17 cellular contexts compared by ENCODE assay signal in the genomic region with DNA sequence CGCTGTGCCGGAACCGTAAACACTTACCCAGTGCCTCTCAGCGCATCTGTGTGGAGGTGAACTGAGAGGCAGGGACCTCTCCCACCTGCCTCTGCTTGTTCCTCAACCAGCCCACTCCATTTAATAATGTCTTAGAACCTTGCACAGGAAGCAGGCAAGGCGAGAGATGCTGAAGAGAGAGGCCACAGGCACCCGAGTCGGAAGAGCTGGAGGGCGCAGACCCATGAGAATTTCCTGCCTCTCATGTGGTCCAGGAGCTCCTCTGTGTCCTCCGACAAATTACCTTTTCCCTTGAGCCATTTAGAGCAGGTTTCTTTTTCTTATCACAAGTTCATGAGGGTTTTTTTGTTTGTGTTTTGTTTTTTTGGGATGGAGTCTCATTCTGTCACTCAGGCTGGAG. TPM values are rescaled to one million over a fixed set of nuclear protein-coding genes. Genes with fewer than 3 reads are reported as not detected.
DNase-seq lines count a peak whose midpoint lies in the region; ATAC-seq, FAIRE-seq and TF ChIP-seq lines count a peak whose summit lies in the region.
"Had no signal": no experiment of that assay in that cellular context is flagged by ENCODE, and none has a peak within 500 bp of the region (broad histone marks: within the 10 kb centered on the region; RNA-seq: fewer than 3 reads in every experiment).

No MANE protein-coding gene starts in this region.

- no peak for TF ChIP-seq EP300 in H1 (IDR thresholded peaks at IDR 0.05; ENCODE audit: borderline replicate concordance in 1 of 2, low read depth in 2 of 2, low read length in 2 of 2)

- no peaks in the 10 kb centered on the region for H3K9me3 Mint-ChIP-seq in naive thymus-derived CD8-positive, alpha-beta T cell

- no peak for ATAC-seq in naive thymus-derived CD8-positive, alpha-beta T cell
- no peak for ATAC-seq in activated CD4-positive, CD25-positive, alpha-beta regulatory T cell treated with anti-CD3 and anti-CD28 coated beads, Interleukin-2, amount 50 U/mL, for 24 hours

- no peak for FAIRE-seq in H1 (lab: Jason Lieb, UNC)
- FAIRE-seq: HepG2 had no signal

- H3K56ac ChIP-seq in H1 (replicated peaks; ENCODE audit: insufficient read length, low read depth, low read length) = no peak overlapping the region

- H3K23ac ChIP-seq in H1 (ENCODE audit: insufficient read length) = no peak overlapping the region

- H3K27me3 ChIP-seq in GM23248 (replicated peaks; ENCODE audit: insufficient read depth) (no peaks in the 10 kb centered on the region), H1 (replicated peaks in 1 of 4; ENCODE audit: control insufficient read depth in 3 of 4, extremely low read depth in 1 of 4, insufficient read depth in 3 of 4, low read length in 3 of 4) (peaks cover 0 to 2% (median 0%) of the 10 kb centered on the region in 4 experiments; a peak in 1 of 7 replicates)

- no peak overlapping the region for H4K8ac ChIP-seq in H1 (ENCODE audit: extremely low read depth, insufficient read depth, low read length)

- peak overlapping the region; percentile 40; the same call in 1 of the 2 replicates for H2BK5ac ChIP-seq in H1 (ENCODE audit: low read depth, low read length)

- no peak for TF ChIP-seq POLR2A in H1 (IDR thresholded peaks at IDR 0.05; ENCODE audit: control extremely low read depth in 1 of 2, low read depth in 2 of 2, low read length in 2 of 2)

- peak overlapping the region; percentile 7 for H4K5ac ChIP-seq in H1 (ENCODE audit: insufficient read length, low read depth, low read length)

- TF ChIP-seq CTCF in H1 (IDR thresholded peaks at IDR 0.05; ENCODE audit: control extremely low read depth in 1 of 3, insufficient read depth in 1 of 3, low read depth in 1 of 3, low read length in 3 of 3) = no peak

- H3K9me2 ChIP-seq in GM23248 (ENCODE audit: insufficient read depth) = no peaks in the 10 kb centered on the region

- peak overlapping the region; percentile 63; the same call in 1 of the 2 replicates for H3K18ac ChIP-seq in H1 (ENCODE audit: extremely low read depth, low read length)

- no peak overlapping the region for H2BK12ac ChIP-seq in H1 (ENCODE audit: low read depth, low read length)

- H2AK5ac ChIP-seq in H1 (ENCODE audit: low read depth, low read length) = no peak overlapping the region

- H3K36me3 Mint-ChIP-seq in naive thymus-derived CD8-positive, alpha-beta T cell = no peaks in the 10 kb centered on the region

- CTCF ChIA-PET in H1 (lab: Charles Lee; ENCODE audit: partially characterized antibody) = interaction anchor here (0.9 to 1.2 kb wide), 2 partner anchors 230 to 240 kb away, joined by 3 read pairs; no protein-coding TSS in a partner anchor

- H3K4me2 ChIP-seq in GM23248 (ENCODE audit: unreplicated experiment) (no peak overlapping the region), H1 (ENCODE audit: insufficient read depth in 1 of 2, low read depth in 2 of 2, low read length in 2 of 2) (peak overlapping the region in 1 of 2 experiments; percentile 40; a peak in 2 of 4 replicates)

- no peaks in the 10 kb centered on the region for H3K79me1 ChIP-seq in H1 (ENCODE audit: low read depth, low read length)

- H3K9me3 ChIP-seq in GM23248 (ENCODE audit: low read depth) = no peaks in the 10 kb centered on the region
- no peaks in the 10 kb centered on the region for H3K9me3 ChIP-seq in H1 (ENCODE audit: insufficient read depth in 2 of 2, low read depth in 1 of 2, low read length in 1 of 2)

- H3K9ac ChIP-seq in GM23248 (no peak overlapping the region), H1 (replicated peaks in 1 of 4; ENCODE audit: extremely low read depth in 1 of 4, low read depth in 3 of 4, low read length in 3 of 4) (no peak overlapping the region)

- POLR2A ChIA-PET in H1 (lab: Charles Lee; ENCODE audit: partially characterized antibody) = interaction anchor here (1.7 kb wide), 1 partner anchor 10 kb away, joined by 5 read pairs; no protein-coding TSS in a partner anchor
- POLR2A ChIA-PET in naive thymus-derived CD8-positive, alpha-beta T cell (lab: Charles Lee) = no interaction called here

- DNase-seq in DMS53 (lab: John Stamatoyannopoulos, UW) (peak; percentile 86), DMS53 treated with DMSO at 0.1 percent for 48 hours (lab: John Stamatoyannopoulos, UW; ENCODE audit: unreplicated experiment) (no peak), GM23248 (no peak), NCI-H748 (lab: John Stamatoyannopoulos, UW; ENCODE audit: unreplicated experiment) (peak; percentile 36), H1 (ENCODE audit: low read depth in 1 of 2, low spot score in 2 of 2) (no peak), amniotic stem cell (lab: John Stamatoyannopoulos, UW) (no peak)
- DNase-seq in naive thymus-derived CD8-positive, alpha-beta T cell = no peak
- DNase-seq: EL, GOT3, Karpas-422, MM.1S, NCI-H1092 treated with DMSO at 0.1 percent for 48 hours, NCI-H446 treated with DMSO at 0.1 percent for 48 hours had no signal

- H3K36me3 ChIP-seq in GM23248 (ENCODE audit: low read depth) (no peaks in the 10 kb centered on the region), H1 (ENCODE audit: control insufficient read depth in 2 of 4, insufficient read depth in 4 of 4, low read length in 3 of 4) (no peaks in the 10 kb centered on the region)

- peaks cover 6 to 18% (median 14%) of the 10 kb centered on the region in 4 donors for H3K4me1 Mint-ChIP-seq in naive thymus-derived CD8-positive, alpha-beta T cell

- peak overlapping the region; percentile 38 for H2BK120ac ChIP-seq in H1 (replicated peaks; ENCODE audit: low read depth, low read length)

- WGBS in GM23248 (ENCODE audit: low coverage in 1 of 2, low lambda C conversion rate in 2 of 2, missing lambda C conversion rate in 2 of 2), 2 experiments = 95% methylated on average over 9 of the region's 9 CpGs
- WGBS in H1 (ENCODE audit: extremely low coverage in 1 of 2, insufficient coverage in 1 of 2, insufficient read length in 1 of 2, insufficient replicate concordance in 2 of 2, low coverage in 1 of 2, low lambda C conversion rate in 2 of 2, missing lambda C conversion rate in 1 of 2), 2 experiments = 82% methylated on average over 9 of the region's 9 CpGs; no CpG with 5 or more reads in 1 of the 2 experiments

- H2BK20ac ChIP-seq in H1 (ENCODE audit: low read length) = no peak overlapping the region

- in situ Hi-C loops in GM23248 (cut with MboI) = no loop called here

- peaks cover 18% of the 10 kb centered on the region for H3F3A ChIP-seq in GM23248 (ENCODE audit: insufficient read depth)

- H3K14ac ChIP-seq in H1 (ENCODE audit: insufficient read length) = no peak overlapping the region

- H3K27me3 Mint-ChIP-seq in naive thymus-derived CD8-positive, alpha-beta T cell = peaks cover 0 to 9% (median 0%) of the 10 kb centered on the region in 5 donors

- H3K4me1 ChIP-seq in GM23248 (ENCODE audit: insufficient read depth) (peaks cover 30% of the 10 kb centered on the region), H1 (replicated peaks in 1 of 4; ENCODE audit: control insufficient read depth in 3 of 4, insufficient read depth in 4 of 4, low read length in 3 of 4) (peaks cover 2 to 12% (median 6%) of the 10 kb centered on the region in 4 experiments)

- H4K20me1 ChIP-seq in GM23248 (ENCODE audit: insufficient read depth) = no peaks in the 10 kb centered on the region
- H4K20me1 ChIP-seq in H1 (replicated peaks in 1 of 2; ENCODE audit: control insufficient read depth in 1 of 2, insufficient read depth in 2 of 2, low read length in 2 of 2) = no peaks in the 10 kb centered on the region

- H3K27ac ChIP-seq in GM23248 (no peak overlapping the region), H1 (ENCODE audit: low read depth, low read length) (peak overlapping the region; percentile 51; the same call in 1 of the 2 replicates)
- H3K27ac ChIP-seq: 22Rv1 had no signal

- no peaks in the 10 kb centered on the region for H3K79me2 ChIP-seq in GM23248 (ENCODE audit: insufficient read depth)
- H3K79me2 ChIP-seq in H1 (ENCODE audit: control insufficient read depth in 1 of 2, insufficient read depth in 2 of 2, low read length in 2 of 2) = no peaks in the 10 kb centered on the region

- 0 out of 2 replicates have a peak overlapping the region, but pooled peaks have one; percentile 66 for H2AFZ ChIP-seq in GM23248
- H2AFZ ChIP-seq in H1 (ENCODE audit: low read length) = peak overlapping the region; percentile 1; the same call in 1 of the 2 replicates

- H3K4me3 Mint-ChIP-seq in naive thymus-derived CD8-positive, alpha-beta T cell = no peak overlapping the region

- H2BK15ac ChIP-seq in H1 (ENCODE audit: low read length) = no peak overlapping the region

- H3K23me2 ChIP-seq in H1 (ENCODE audit: low read depth, low read length) = no peaks in the 10 kb centered on the region

- peak overlapping the region; percentile 72 for H4K91ac ChIP-seq in H1 (replicated peaks; ENCODE audit: insufficient read length, low read length)

- H3K4ac ChIP-seq in H1 (replicated peaks; ENCODE audit: insufficient read length, low read depth, low read length) = no peak overlapping the region

- no peak overlapping the region for H3K4me3 ChIP-seq in GM23248
- H3K4me3 ChIP-seq in H1 (ENCODE audit: extremely low read depth in 1 of 4, insufficient read depth in 2 of 4, low read depth in 3 of 4, low read length in 4 of 4) = no peak overlapping the region

- no peak for TF ChIP-seq RAD21 in H1 (IDR thresholded peaks at IDR 0.05 in 1 of 2, conservative IDR thresholded peaks at IDR 0.05 in 1 of 2; ENCODE audit: low read depth in 2 of 2, low read length in 2 of 2)

- no peak overlapping the region for H3K27ac Mint-ChIP-seq in naive thymus-derived CD8-positive, alpha-beta T cell

TF ChIP-seq in H1, 55 proteins besides CTCF, POLR2A, EP300 and RAD21 (continues in another document):
- no peak for TF ChIP-seq KDM5A (IDR thresholded peaks at IDR 0.05; ENCODE audit: low read length)
- no peak for TF ChIP-seq CTBP2 (IDR thresholded peaks at IDR 0.05; ENCODE audit: borderline replicate concordance, insufficient read depth, insufficient read length, low read length)
- no peak for TF ChIP-seq YY1 (IDR thresholded peaks at IDR 0.05; ENCODE audit: low read depth, low read length)
- TF ChIP-seq FOSL1 (IDR thresholded peaks at IDR 0.05; ENCODE audit: insufficient read depth, low read depth, low read length) = no peak
- TF ChIP-seq EZH2 (IDR thresholded peaks at IDR 0.05; ENCODE audit: low read depth, low read length, severe bottlenecking) = no peak
- no peak for TF ChIP-seq TEAD4 (IDR thresholded peaks at IDR 0.05; ENCODE audit: low read depth, low read length)

RNA-seq across cellular contexts. Expression of gene RFX8, which starts 4.9 kb away (rescaled TPM):
- total RNA-seq in GM23248 (2014; rRNA removed; shearing (Covaris generic)) = 5.1 and 6.4 TPM in 2 replicates
- polyA plus RNA-seq in GM23248 (2016; fragmentation: Nextera tagmentation; extraction: Ambion mirVana) = 4.4 and 5.9 TPM in 2 replicates
- total RNA-seq in H1 (2021; fragmentation: NEBNext Ultra II Directional; extraction: Animal tissue kit (Norgen Biotek cat#: 25700)) = 0.60 and 1.3 TPM in 2 replicates
- polyA plus RNA-seq in H1 (2011; rRNA removed) = 0.57 and 0.97 TPM in 2 replicates
- 1.2 TPM for polyA plus RNA-seq in H1 (2011; cell fraction: cytosol; rRNA removed)
- 1.3 TPM for polyA plus RNA-seq in H1 (2011; cell fraction: nucleus; rRNA removed)
- 0.54 to 1.4 TPM (median 0.94 TPM) in 4 replicates for polyA plus RNA-seq in H1 (2012, experiment 1 of 2)
- polyA plus RNA-seq in H1 (2012, experiment 2 of 2) = not detected
- polyA plus RNA-seq in H1 (2013, experiment 1 of 2) = 0.41 TPM
- 0.22 TPM for polyA plus RNA-seq in H1 (2013, experiment 2 of 2)
- polyA minus RNA-seq in H1 (2011; rRNA and poly(A)+ RNA removed) = 0.28 and 0.34 TPM in 2 replicates
- polyA minus RNA-seq in H1 (2011; cell fraction: cytosol; rRNA and poly(A)+ RNA removed) = not detected
- polyA minus RNA-seq in H1 (2011; cell fraction: nucleus; rRNA and poly(A)+ RNA removed) = 1.6 TPM
- total RNA-seq in naive thymus-derived CD8-positive, alpha-beta T cell = not detected
- not detected for polyA plus RNA-seq in naive thymus-derived CD8-positive, alpha-beta T cell
- total RNA-seq: HepG2, SK-MEL-5 had no signal
- polyA plus RNA-seq: HepG2 had no signal

Comparison
In these comparisons a context has a peak if more than half of its experiments do, and no peak if none do; other contexts are left out.
1. DNase-seq: peak in DMS53 (single experiment) and NCI-H748 (single experiment); none in DMS53 treated with DMSO at 0.1 percent for 48 hours (single experiment), GM23248 (single experiment), H1 (0 of 2), naive thymus-derived CD8-positive, alpha-beta T cell (0 of 10) and amniotic stem cell (single experiment).